ENCODE assay signal across 8 cellular contexts in genomic region chr17:80259642-80260535, GRCh38. TPM values are rescaled to one million over a fixed set of nuclear protein-coding genes. Genes with fewer than 3 reads are reported as not detected.
DNase-seq lines count a peak whose midpoint lies in the region; ATAC-seq, FAIRE-seq and TF ChIP-seq lines count a peak whose summit lies in the region.

No MANE protein-coding gene starts in this region.

- peak; percentile 30 for ATAC-seq in HG03108 (IDR thresholded peaks at IDR 0.05; ENCODE audit: unreplicated experiment)
- peak; percentile 41 for ATAC-seq in foreskin keratinocyte
- no peak for ATAC-seq in GM21717 (IDR thresholded peaks at IDR 0.05; ENCODE audit: unreplicated experiment)

- no peak for FAIRE-seq in RCC 7860 (lab: Jason Lieb, UNC)

- H3K9me3 ChIP-seq in neuron (ENCODE audit: low read length) (no peaks in the 10 kb centered on the region), thyroid gland (no peaks in the 10 kb centered on the region)

- peak overlapping the region; percentile 63 for H3K4me3 ChIP-seq in GM12865 (ENCODE audit: low read depth, low read length)
- H3K4me3 ChIP-seq in neuron (ENCODE audit: low read length) = peak overlapping the region; percentile 43
- H3K4me3 ChIP-seq in thyroid gland (replicated peaks in 1 of 3) = peak overlapping the region in 2 of 3 donors; percentile 32 to 47

- H3K27ac ChIP-seq in foreskin keratinocyte (peak overlapping the region; percentile 95), thyroid gland (peak overlapping the region; percentile 67 to 94 (median 92))

- 35 to 36% methylated on average over 25 to 26 of the region's 79 CpGs for WGBS in thyroid gland, 2 donors

- H2AFZ ChIP-seq in neuron (ENCODE audit: low read depth, low read length) = no peak overlapping the region

- H3K36me3 ChIP-seq in neuron (ENCODE audit: insufficient read depth, low read length) (no peaks in the 10 kb centered on the region), thyroid gland (peaks cover 0 to 4% of the 10 kb centered on the region in 2 donors)

- peak; percentile 8 to 70 for TF ChIP-seq POLR2A in thyroid gland (IDR thresholded peaks at IDR 0.05)

- DNase-seq in GM12865 (ENCODE audit: low read depth) = peak; percentile 83
- DNase-seq in RCC 7860 (ENCODE audit: low spot score) = peak; percentile 81
- peak; percentile 74 for DNase-seq in activated gamma-delta T cell treated with Interleukin-2 at 50 U/mL for 16 hours
- no peak for DNase-seq in foreskin keratinocyte
- peak; percentile 84 to 85 for DNase-seq in thyroid gland

- TF ChIP-seq CTCF in GM12865 (IDR thresholded peaks at IDR 0.05; ENCODE audit: insufficient read depth, low read depth, low read length, missing control alignments) = no peak
- no peak for TF ChIP-seq CTCF in foreskin keratinocyte (conservative IDR thresholded peaks at IDR 0.05)
- no peak for TF ChIP-seq CTCF in thyroid gland (IDR thresholded peaks at IDR 0.05)

- H3K27me3 ChIP-seq in foreskin keratinocyte (no peaks in the 10 kb centered on the region), neuron (ENCODE audit: insufficient read depth, low read length) (no peaks in the 10 kb centered on the region), thyroid gland (no peaks in the 10 kb centered on the region)

- intact Hi-C loops in thyroid gland (cut with DNase I) = loop anchor here (5.0 kb wide), 1 partner anchor 38 kb away; the partner anchor contains the start of genes SGSH and SLC26A11

- H3K4me1 ChIP-seq in foreskin keratinocyte (peaks cover 20% of the 10 kb centered on the region), neuron (ENCODE audit: insufficient read depth, low read length) (peaks cover 20% of the 10 kb centered on the region), thyroid gland (peaks cover 34 to 60% of the 10 kb centered on the region in 2 donors)

RNA-seq across cellular contexts. Expression of gene RNF213, which starts 0.8 kb away (rescaled TPM):
- total RNA-seq in foreskin keratinocyte (51.1 and 60.1 TPM in 2 replicates), thyroid gland (100 to 1,000 TPM; 107 to 245 (median 187) TPM)
- 15.4 and 15.8 TPM in 2 replicates for polyA plus RNA-seq in foreskin keratinocyte

RNA-seq across cellular contexts. Expression of gene SLC26A11, which starts 39.7 kb away (rescaled TPM):
- total RNA-seq in foreskin keratinocyte (3.3 and 3.9 TPM in 2 replicates), thyroid gland (10 to 100 TPM; 25.1 to 65.3 (median 31.7) TPM)
- 2.5 and 3.4 TPM in 2 replicates for polyA plus RNA-seq in foreskin keratinocyte

RNA-seq across cellular contexts. Expression of gene SGSH, which starts 39.8 kb away (rescaled TPM):
- total RNA-seq in foreskin keratinocyte = 10.3 and 11.8 TPM in 2 replicates
- polyA plus RNA-seq in foreskin keratinocyte = 12.4 and 13.0 TPM in 2 replicates
- 10 to 100 TPM; 31.8 to 48.5 (median 38.2) TPM for total RNA-seq in thyroid gland

Comparison
In these comparisons a context has a peak if more than half of its experiments do, and no peak if none do; other contexts are left out.
1. DNase-seq: peak in GM12865 (single experiment), RCC 7860 (single experiment), activated gamma-delta T cell treated with Interleukin-2 at 50 U/mL for 16 hours (single experiment) and thyroid gland (2 of 2); none in foreskin keratinocyte (0 of 2).
2. Peak in every context shown above with its lines, with median percentiles within 50 percentile points of each other: H3K4me3 ChIP-seq.